In genomic region chr6:132734694-132735236, GRCh38 we compare ENCODE assay signal across 1 cellular context.
TF ChIP-seq lines count a peak whose summit lies in the region.

No MANE protein-coding gene starts in this region.

TF ChIP-seq in HepG2, 621 proteins besides CTCF, POLR2A, EP300 and RAD21 (continued from another document and continues in another):
- no peak for TF ChIP-seq ONECUT2 (CRISPR knock-in tag; IDR thresholded peaks at IDR 0.05)
- TF ChIP-seq PCBP1 (IDR thresholded peaks at IDR 0.05; ENCODE audit: borderline replicate concordance, low read depth, low read length), result no peak
- TF ChIP-seq PLRG1 (conservative IDR thresholded peaks at IDR 0.05), result no peak
- no peak for TF ChIP-seq ZNF790 (CRISPR knock-in tag; IDR thresholded peaks at IDR 0.05; ENCODE audit: borderline replicate concordance)
- no peak for TF ChIP-seq ZNF841 (CRISPR knock-in tag; IDR thresholded peaks at IDR 0.05; ENCODE audit: borderline replicate concordance)
- peak; percentile 63; the same call in 1 of the 2 replicates for TF ChIP-seq DNMT3B (CRISPR knock-in tag; conservative IDR thresholded peaks at IDR 0.05)
- no peak for TF ChIP-seq CERS6 (CRISPR knock-in tag; IDR thresholded peaks at IDR 0.05)
- TF ChIP-seq THAP9 (CRISPR knock-in tag; IDR thresholded peaks at IDR 0.05; ENCODE audit: borderline replicate concordance), result no peak
- TF ChIP-seq MIXL1 (CRISPR knock-in tag; IDR thresholded peaks at IDR 0.05), result peak; percentile 100
- no peak for TF ChIP-seq THAP7 (CRISPR knock-in tag; IDR thresholded peaks at IDR 0.05)
- no peak for TF ChIP-seq ZNF234 (CRISPR knock-in tag; conservative IDR thresholded peaks at IDR 0.05)
- TF ChIP-seq GRHL1 (CRISPR knock-in tag; conservative IDR thresholded peaks at IDR 0.05), result no peak
- peak; percentile 83; the same call in 1 of the 2 replicates for TF ChIP-seq HOXD1 (CRISPR knock-in tag; IDR thresholded peaks at IDR 0.05)
- TF ChIP-seq PHF20 (CRISPR knock-in tag; IDR thresholded peaks at IDR 0.05), result no peak
- no peak for TF ChIP-seq THAP8 (CRISPR knock-in tag; IDR thresholded peaks at IDR 0.05; ENCODE audit: borderline replicate concordance)
- TF ChIP-seq ZNF510 (CRISPR knock-in tag; IDR thresholded peaks at IDR 0.05; ENCODE audit: low read depth), result no peak
- no peak for TF ChIP-seq ZNF230 (CRISPR knock-in tag; IDR thresholded peaks at IDR 0.05)
- TF ChIP-seq AKNA (CRISPR knock-in tag; IDR thresholded peaks at IDR 0.05; ENCODE audit: borderline replicate concordance), result no peak
- no peak for TF ChIP-seq TIGD3 (CRISPR knock-in tag; IDR thresholded peaks at IDR 0.05; ENCODE audit: borderline replicate concordance)
- no peak for TF ChIP-seq ZNF256 (CRISPR knock-in tag; conservative IDR thresholded peaks at IDR 0.05)
- TF ChIP-seq PITX1 (CRISPR knock-in tag; IDR thresholded peaks at IDR 0.05), result peak; percentile 79
- peak; percentile 100 for TF ChIP-seq CEBPB (IDR thresholded peaks at IDR 0.05; ENCODE audit: borderline replicate concordance, low read depth, low read length)
- TF ChIP-seq E2F1 (CRISPR knock-in tag; IDR thresholded peaks at IDR 0.05), result no peak
- TF ChIP-seq TSC22D2 (CRISPR knock-in tag; IDR thresholded peaks at IDR 0.05; ENCODE audit: borderline replicate concordance), result 0 out of 2 replicates have a peak, but pooled peaks have one; percentile 60
- TF ChIP-seq PHF8 (CRISPR knock-in tag; IDR thresholded peaks at IDR 0.05), result no peak
- TF ChIP-seq ZNF17 (CRISPR knock-in tag; IDR thresholded peaks at IDR 0.05), result no peak
- no peak for TF ChIP-seq ZNF569 (CRISPR knock-in tag; IDR thresholded peaks at IDR 0.05; ENCODE audit: borderline replicate concordance)
- no peak for TF ChIP-seq SAFB2 (CRISPR knock-in tag; IDR thresholded peaks at IDR 0.05; ENCODE audit: borderline replicate concordance, low read depth)
- no peak for TF ChIP-seq FOXC1 (CRISPR knock-in tag; IDR thresholded peaks at IDR 0.05; ENCODE audit: borderline replicate concordance)
- no peak for TF ChIP-seq ZIK1 (CRISPR knock-in tag; IDR thresholded peaks at IDR 0.05; ENCODE audit: borderline replicate concordance, low read depth)
- TF ChIP-seq DZIP1 (CRISPR knock-in tag; IDR thresholded peaks at IDR 0.05), result no peak
- TF ChIP-seq ZNF839 (CRISPR knock-in tag; IDR thresholded peaks at IDR 0.05; ENCODE audit: borderline replicate concordance), result no peak
- TF ChIP-seq ZBTB2 (CRISPR knock-in tag; IDR thresholded peaks at IDR 0.05; ENCODE audit: low read depth), result no peak
- TF ChIP-seq PAWR (CRISPR knock-in tag; IDR thresholded peaks at IDR 0.05; ENCODE audit: borderline replicate concordance), result no peak
